Comparison of ENCODE assay signal across 19 cellular contexts in the genomic region with DNA sequence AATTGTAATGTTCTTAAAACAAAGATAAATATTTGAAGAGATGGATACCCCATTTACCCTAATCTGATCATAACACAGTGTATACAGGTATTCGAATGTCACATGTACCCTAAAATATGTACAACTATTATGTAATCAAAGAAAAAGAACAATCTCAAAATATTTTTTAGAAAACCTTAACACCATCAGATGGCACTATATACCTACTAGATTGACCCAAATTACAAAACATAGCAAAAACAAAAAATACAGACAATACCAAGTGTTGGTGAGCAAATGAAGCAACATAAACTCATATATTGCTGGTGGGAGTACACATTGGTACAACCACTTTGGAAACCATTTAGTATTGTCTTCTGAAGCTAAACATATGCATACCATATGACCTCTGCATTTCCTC.
"Had no signal": no experiment of that assay in that cellular context is flagged by ENCODE, and none has a peak within 500 bp of the region (broad histone marks: within the 10 kb centered on the region; RNA-seq: fewer than 3 reads in every experiment).

No MANE protein-coding gene starts in this region.

- H3K27ac Mint-ChIP-seq: activated naive CD4-positive, alpha-beta T cell treated with anti-CD3 and anti-CD28 coated beads, Interleukin-2, amount 50 U/mL, for 24 hours; brain; dendritic cell treated with granulocyte-macrophage colony-stimulating factor and Interleukin-4, amounts not matched to agents 40 ng/mL and 50 ng/mL, for 4 days; natural killer cell; WTC11 had no signal

- H3K4me1 Mint-ChIP-seq: brain, WTC11 had no signal

- H3K36me3 ChIP-seq: prostate gland had no signal

- H3K27me3 Mint-ChIP-seq: activated naive CD4-positive, alpha-beta T cell treated with anti-CD3 and anti-CD28 coated beads, Interleukin-2, amount 50 U/mL, for 24 hours; brain; dendritic cell treated with granulocyte-macrophage colony-stimulating factor and Interleukin-4, amounts not matched to agents 40 ng/mL and 50 ng/mL, for 4 days had no signal

- H2AFZ ChIP-seq: hepatocyte had no signal

- H3K9me3 ChIP-seq: prostate gland had no signal

- H3K36me3 Mint-ChIP-seq: WTC11 had no signal

- H3K4me2 ChIP-seq: hepatocyte had no signal

- DNase-seq: activated gamma-delta T cell treated with Interleukin-2 at 50 U/mL for 16 hours; activated T-cell treated with anti-CD3 and anti-CD28 coated beads, Interleukin-2, amount 50 U/mL, for 1 hour; anterior cingulate cortex; effector CD8-positive, alpha-beta T cell; erythroblast; glutamatergic neuron; left ventricle myocardium superior; midbrain; natural killer cell; stimulated activated CD4-positive, alpha-beta T cell treated with anti-CD3 and anti-CD28 coated beads, Interleukin-12 subunit alpha, Interleukin-12 subunit beta, amount 100 ng/mL, for 4 hours; stimulated activated CD4-positive, alpha-beta T cell treated with anti-CD3 and anti-CD28 coated beads, Interleukin-4, amount 100 ng/mL, for 4 hours; stimulated activated naive CD8-positive, alpha-beta T cell treated with anti-CD3 and anti-CD28 coated beads, Interleukin-15, Interleukin-2, amounts not matched to agents 100 U/mL and 50 U/mL, for 24 hours; T-helper 9 cell had no signal

- H3K4me1 ChIP-seq: prostate gland had no signal

- H3K4me3 ChIP-seq: hepatocyte, prostate gland had no signal

- H3K4me3 Mint-ChIP-seq: activated naive CD4-positive, alpha-beta T cell treated with anti-CD3 and anti-CD28 coated beads, Interleukin-2, amount 50 U/mL, for 24 hours; brain; dendritic cell treated with granulocyte-macrophage colony-stimulating factor and Interleukin-4, amounts not matched to agents 40 ng/mL and 50 ng/mL, for 4 days; natural killer cell; WTC11 had no signal

- ATAC-seq: left ventricle myocardium superior; natural killer cell; stimulated activated naive CD8-positive, alpha-beta T cell treated with anti-CD3 and anti-CD28 coated beads, Interleukin-15, Interleukin-2, amounts not matched to agents 100 U/mL and 50 U/mL, for 24 hours; WTC11 had no signal

- H3K27me3 ChIP-seq: hepatocyte had no signal

- H3K27ac ChIP-seq: hepatocyte, prostate gland had no signal
